Comparison of ENCODE assay signal across 8 cellular contexts in the genomic region with DNA sequence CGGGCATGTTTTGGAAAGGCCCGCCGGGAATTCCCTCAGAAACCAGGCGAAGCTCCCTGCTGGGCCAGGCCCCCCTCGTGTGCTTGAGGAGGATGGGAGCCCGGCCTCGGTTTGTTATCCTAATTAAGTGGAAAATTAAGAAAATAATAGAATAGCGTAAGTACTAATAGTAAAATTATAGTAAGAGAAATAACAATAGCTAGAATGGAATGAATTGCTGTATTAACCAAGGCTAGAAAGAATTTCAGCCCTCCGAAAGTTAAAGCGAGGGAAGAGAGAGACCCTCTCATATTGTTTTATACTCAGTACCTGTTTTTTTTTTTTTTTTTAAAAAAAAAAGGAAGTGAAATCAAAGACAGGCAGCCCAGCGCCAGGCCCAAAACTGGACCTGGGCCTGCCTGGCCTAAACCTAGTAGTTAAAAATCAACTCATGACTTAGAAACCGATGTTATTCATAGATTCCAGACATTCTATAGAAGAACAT. TPM values are rescaled to one million over a fixed set of nuclear protein-coding genes. Genes with fewer than 3 reads are reported as not detected.
A peak's percentile ranks its signal among the peaks of the same experiment; 100 is the strongest.
DNase-seq lines count a peak whose midpoint lies in the region; ATAC-seq and TF ChIP-seq lines count a peak whose summit lies in the region.
"Not testable (repeated sequence)": the region's sequence is repeated elsewhere in the genome, so short reads cannot be mapped to it uniquely, and the experiment has no call there.

No MANE protein-coding gene starts in this region.

- H3K14ac ChIP-seq in IMR-90 (replicated peaks; ENCODE audit: low read depth, low read length): peak overlapping the region; percentile 47; the same call in 1 of the 2 replicates

- peak overlapping the region; percentile 82; the same call in 1 of the 2 replicates for H2BK120ac ChIP-seq in IMR-90 (ENCODE audit: low read depth, low read length)

- peak overlapping the region; percentile 84 for H3K4me2 ChIP-seq in IMR-90 (ENCODE audit: low read depth, low read length)

- not testable (repeated sequence) for H3K9me3 Mint-ChIP-seq in activated CD8-positive, alpha-beta memory T cell treated with anti-CD3 and anti-CD28 coated beads, Interleukin-2, amount 10 ng/mL, durations not matched to agents 7 days and 5 days (ENCODE audit: low read depth); effector memory CD8-positive, alpha-beta T cell

- H3K36me3 ChIP-seq in IMR-90 (ENCODE audit: control insufficient read depth, insufficient read depth, low read length) (peaks cover 25% of the 10 kb centered on the region), skeletal muscle tissue (ENCODE audit: control insufficient read depth in 3 of 3, insufficient read depth in 3 of 3, low read length in 3 of 3) (peaks cover 22 to 23% (median 22%) of the 10 kb centered on the region in 3 donors)

- peak overlapping the region; percentile 58; the same call in 1 of the 2 replicates for H4K91ac ChIP-seq in IMR-90 (ENCODE audit: insufficient read depth, low read depth, low read length)

- H3K23ac ChIP-seq in IMR-90 (ENCODE audit: low read depth, low read length): not testable (repeated sequence)

- not testable (repeated sequence) for H4K20me1 ChIP-seq in IMR-90 (ENCODE audit: insufficient read depth, low read length)

- H4K5ac ChIP-seq in IMR-90 (ENCODE audit: low read depth, low read length): peak overlapping the region; percentile 89

- in situ Hi-C loops in IMR-90 (cut with MboI; ENCODE audit: low sequenced_read_pairs): not testable (repeated sequence)

- H3K9ac ChIP-seq in IMR-90 (ENCODE audit: low read depth, low read length) (peak overlapping the region; percentile 72), skeletal muscle tissue (ENCODE audit: low read depth in 1 of 3, low read length in 3 of 3) (peak overlapping the region; percentile 84 to 96 (median 92))

- peaks cover 30 to 39% of the 10 kb centered on the region in 2 experiments for H3K79me1 ChIP-seq in IMR-90 (ENCODE audit: low read depth in 1 of 2, low read length in 2 of 2)

- peak; percentile 41 for ATAC-seq in GM19043 (IDR thresholded peaks at IDR 0.05; ENCODE audit: low read depth, unreplicated experiment)
- ATAC-seq in HG02763 (IDR thresholded peaks at IDR 0.05; ENCODE audit: unreplicated experiment): peak; percentile 30
- not testable (repeated sequence) for ATAC-seq in IMR-90 (ENCODE audit: low read depth); activated CD8-positive, alpha-beta memory T cell treated with anti-CD3 and anti-CD28 coated beads, Interleukin-2, amount 10 ng/mL, durations not matched to agents 7 days and 5 days; effector memory CD8-positive, alpha-beta T cell (replicated peaks)

- TF ChIP-seq POLR2A in IMR-90 (IDR thresholded peaks at IDR 0.05; ENCODE audit: low read depth, low read length); lower leg skin (IDR thresholded peaks at IDR 0.05): not testable (repeated sequence)

- not testable (repeated sequence) for TF ChIP-seq RAD21 in IMR-90 (IDR thresholded peaks at IDR 0.05; ENCODE audit: low read length)

- not testable (repeated sequence) for H3K56ac ChIP-seq in IMR-90 (ENCODE audit: extremely low read depth, insufficient read depth, low read length)

- POLR2A ChIA-PET in IMR-90 (lab: Charles Lee; ENCODE audit: unreplicated experiment): not testable (repeated sequence)

- dilution Hi-C loops in IMR-90 (cut with HindIII; ENCODE audit: low sequenced_read_pairs, unreplicated experiment): not testable (repeated sequence)

- H3K27me3 Mint-ChIP-seq in activated CD8-positive, alpha-beta memory T cell treated with anti-CD3 and anti-CD28 coated beads, Interleukin-2, amount 10 ng/mL, durations not matched to agents 7 days and 5 days; effector memory CD8-positive, alpha-beta T cell: not testable (repeated sequence)

- not testable (repeated sequence) for H3K27me3 ChIP-seq in IMR-90 (ENCODE audit: control insufficient read depth, insufficient read depth, low read length); skeletal muscle tissue (ENCODE audit: control insufficient read depth in 3 of 3, insufficient read depth in 3 of 3, low read length in 3 of 3)

- H3K4me3 ChIP-seq in AG10803 (ENCODE audit: low read length) (peak overlapping the region; percentile 81), IMR-90 (ENCODE audit: insufficient read depth, low read depth, low read length) (peak overlapping the region; percentile 91), lower leg skin (ENCODE audit: low read depth, poor library complexity, severe bottlenecking) (peak overlapping the region; percentile 90), skeletal muscle tissue (ENCODE audit: low read length in 3 of 3) (peak overlapping the region; percentile 65 to 88 (median 85))

- peak overlapping the region; percentile 90 for H3K4me3 Mint-ChIP-seq in activated CD8-positive, alpha-beta memory T cell treated with anti-CD3 and anti-CD28 coated beads, Interleukin-2, amount 10 ng/mL, durations not matched to agents 7 days and 5 days
- peak overlapping the region; percentile 88 to 94 for H3K4me3 Mint-ChIP-seq in effector memory CD8-positive, alpha-beta T cell

- H2AFZ ChIP-seq in IMR-90 (replicated peaks; ENCODE audit: low read length, poor library complexity): peak overlapping the region; percentile 85

- not testable (repeated sequence) for TF ChIP-seq CTCF in AG10803 (conservative IDR thresholded peaks at IDR 0.05; ENCODE audit: low read length); IMR-90 (conservative IDR thresholded peaks at IDR 0.05; ENCODE audit: low read depth, low read length); lower leg skin (IDR thresholded peaks at IDR 0.05)

- peaks cover 20% of the 10 kb centered on the region for H3K9me1 ChIP-seq in IMR-90 (ENCODE audit: insufficient read depth, low read length)

- not testable (repeated sequence) for H2BK15ac ChIP-seq in IMR-90 (ENCODE audit: low read depth, low read length)

- H2BK20ac ChIP-seq in IMR-90 (ENCODE audit: low read depth, low read length): not testable (repeated sequence)

- H3K18ac ChIP-seq in IMR-90 (ENCODE audit: low read depth, low read length): peak overlapping the region; percentile 65

- H3K9me3 ChIP-seq in IMR-90 (ENCODE audit: control insufficient read depth, insufficient read depth, low read length); skeletal muscle tissue (ENCODE audit: control insufficient read depth in 3 of 3, low read length in 3 of 3): not testable (repeated sequence)

- not testable (repeated sequence) for DNase-seq in AG10803 (ENCODE audit: low read depth); IMR-90; activated CD8-positive, alpha-beta memory T cell treated with anti-CD3 and anti-CD28 coated beads, Interleukin-2, amount 10 ng/mL, durations not matched to agents 7 days and 5 days; effector memory CD8-positive, alpha-beta T cell
- peak in 1 of 2 donors; percentile 70 for DNase-seq in lower leg skin (ENCODE audit: low spot score in 2 of 2)

- H2AK5ac ChIP-seq in IMR-90 (ENCODE audit: low read depth, low read length): not testable (repeated sequence)

- H3K4me1 Mint-ChIP-seq in activated CD8-positive, alpha-beta memory T cell treated with anti-CD3 and anti-CD28 coated beads, Interleukin-2, amount 10 ng/mL, durations not matched to agents 7 days and 5 days: peaks cover 41% of the 10 kb centered on the region
- H3K4me1 Mint-ChIP-seq in effector memory CD8-positive, alpha-beta T cell (ENCODE audit: low read depth in 2 of 2): peaks cover 34 to 39% of the 10 kb centered on the region in 2 donors

- no CpG with 5 or more reads among the region's 12 CpGs for WGBS in IMR-90 (ENCODE audit: extremely low coverage in 2 of 2, insufficient read length in 1 of 2), 2 experiments
- 20 to 24% methylated on average over 12 of the region's 12 CpGs for WGBS in lower leg skin, 2 donors

- intact Hi-C loops in IMR-90 (cut with micrococcal nuclease): loop anchor here (1.0 to 2.0 kb wide), 5 partner anchors 40 to 538 kb away; a partner anchor contains a TSS
- intact Hi-C loops in lower leg skin (cut with DNase I; ENCODE audit: low total_unique reads): not testable (repeated sequence)

- peak overlapping the region; percentile 92 for H3K27ac Mint-ChIP-seq in activated CD8-positive, alpha-beta memory T cell treated with anti-CD3 and anti-CD28 coated beads, Interleukin-2, amount 10 ng/mL, durations not matched to agents 7 days and 5 days
- peak overlapping the region; percentile 96 for H3K27ac Mint-ChIP-seq in effector memory CD8-positive, alpha-beta T cell

- H3K4ac ChIP-seq in IMR-90 (ENCODE audit: low read depth, low read length): peak overlapping the region; percentile 42

- H2AK9ac ChIP-seq in IMR-90 (replicated peaks; ENCODE audit: low read depth, low read length, poor library complexity): peak overlapping the region; percentile 93

- CTCF ChIA-PET in IMR-90 (lab: Yijun Ruan, JAX): interaction anchor here (0.6 to 3.7 kb wide), 9 partner anchors 9 to 485 kb away, joined by 3 to 17 read pairs (median 3); a partner anchor contains a TSS
- CTCF ChIA-PET in activated CD8-positive, alpha-beta memory T cell treated with anti-CD3 and anti-CD28 coated beads, Interleukin-2, amount 10 ng/mL, durations not matched to agents 7 days and 5 days (lab: Charles Lee): interaction anchor here (0.8 to 6.4 kb wide), 14 partner anchors 8 to 898 kb away, joined by 3 to 65 read pairs (median 4); a partner anchor contains a TSS

- H2BK5ac ChIP-seq in IMR-90 (ENCODE audit: low read depth, low read length, poor library complexity, severe bottlenecking): peak overlapping the region; percentile 83

- peak overlapping the region; percentile 54 to 96 for H4K8ac ChIP-seq in IMR-90 (ENCODE audit: low read depth in 2 of 2, low read length in 2 of 2)

- peaks cover 27% of the 10 kb centered on the region for H3K36me3 Mint-ChIP-seq in activated CD8-positive, alpha-beta memory T cell treated with anti-CD3 and anti-CD28 coated beads, Interleukin-2, amount 10 ng/mL, durations not matched to agents 7 days and 5 days
- H3K36me3 Mint-ChIP-seq in effector memory CD8-positive, alpha-beta T cell (ENCODE audit: insufficient read depth): peaks cover 39% of the 10 kb centered on the region

- not testable (repeated sequence) for BruUV-seq in IMR-90 (replicated peaks; lab: Mats Ljungman, UMichigan)

- H3K4me1 ChIP-seq in IMR-90 (ENCODE audit: control insufficient read depth, insufficient read depth, low read length) (peaks cover 12% of the 10 kb centered on the region), skeletal muscle tissue (ENCODE audit: control insufficient read depth in 3 of 3, insufficient read depth in 3 of 3, low read length in 3 of 3) (peaks cover 47 to 49% (median 48%) of the 10 kb centered on the region in 3 donors)

- H3K27ac ChIP-seq in IMR-90 (ENCODE audit: insufficient read depth, low read length) (peak overlapping the region; percentile 80), skeletal muscle tissue (ENCODE audit: low read depth, low read length) (peak overlapping the region; percentile 94)

RNA-seq across cellular contexts. Expression of a gene that starts 0.5 kb away (rescaled TPM):
- 26.5 and 33.1 TPM in 2 replicates for total RNA-seq in IMR-90 (2012; rRNA removed)
- polyA plus RNA-seq in IMR-90 (2012; rRNA removed): 24.2 and 29.2 TPM in 2 replicates
- polyA plus RNA-seq in IMR-90 (2012; cell fraction: cytosol; rRNA removed): 20.1 and 21.8 TPM in 2 replicates
- 13.8 and 18.6 TPM in 2 replicates for polyA plus RNA-seq in IMR-90 (2012; cell fraction: nucleus; rRNA removed; ENCODE audit: low replicate concordance)
- 10 to 100 TPM; 33.2 to 46.0 TPM for total RNA-seq in activated CD8-positive, alpha-beta memory T cell treated with anti-CD3 and anti-CD28 coated beads, Interleukin-2, amount 10 ng/mL, durations not matched to agents 7 days and 5 days
- total RNA-seq in lower leg skin: 10 to 100 TPM; 26.1 to 42.2 (median 30.5) TPM
- total RNA-seq in skeletal muscle tissue: 20.4 TPM

RNA-seq across cellular contexts. Expression of a gene that starts 23.2 kb away (rescaled TPM):
- 0.28 and 0.72 TPM in 2 replicates for total RNA-seq in IMR-90 (2012; rRNA removed)
- 0.23 and 0.24 TPM in 2 replicates for polyA plus RNA-seq in IMR-90 (2012; rRNA removed)
- polyA plus RNA-seq in IMR-90 (2012; cell fraction: cytosol; rRNA removed): 0.16 and 0.56 TPM in 2 replicates
- polyA plus RNA-seq in IMR-90 (2012; cell fraction: nucleus; rRNA removed; ENCODE audit: low replicate concordance): 0.14 and 0.44 TPM in 2 replicates
- 10 to 100 TPM; 19.9 to 27.5 TPM for total RNA-seq in activated CD8-positive, alpha-beta memory T cell treated with anti-CD3 and anti-CD28 coated beads, Interleukin-2, amount 10 ng/mL, durations not matched to agents 7 days and 5 days
- total RNA-seq in lower leg skin: 1 to 10 TPM; 4.3 to 8.6 (median 7.9) TPM
- total RNA-seq in skeletal muscle tissue: 1.6 TPM

RNA-seq across cellular contexts. Expression of a gene that starts 40.3 kb away (rescaled TPM):
- total RNA-seq in IMR-90 (2012; rRNA removed): 5.2 and 6.4 TPM in 2 replicates
- polyA plus RNA-seq in IMR-90 (2012; rRNA removed): 10.3 and 10.6 TPM in 2 replicates
- 4.0 and 5.4 TPM in 2 replicates for polyA plus RNA-seq in IMR-90 (2012; cell fraction: cytosol; rRNA removed)
- 33.6 and 39.3 TPM in 2 replicates for polyA plus RNA-seq in IMR-90 (2012; cell fraction: nucleus; rRNA removed; ENCODE audit: low replicate concordance)
- 10 to 100 TPM in 1 of 2 experiments, 1 to 10 TPM in 1; 9.3 to 25.9 TPM for total RNA-seq in activated CD8-positive, alpha-beta memory T cell treated with anti-CD3 and anti-CD28 coated beads, Interleukin-2, amount 10 ng/mL, durations not matched to agents 7 days and 5 days
- total RNA-seq in lower leg skin: 10 to 100 TPM; 16.7 to 25.0 (median 20.8) TPM
- 6.8 TPM for total RNA-seq in skeletal muscle tissue
